ENCODE assay signal across 28 cellular contexts in the genomic region with DNA sequence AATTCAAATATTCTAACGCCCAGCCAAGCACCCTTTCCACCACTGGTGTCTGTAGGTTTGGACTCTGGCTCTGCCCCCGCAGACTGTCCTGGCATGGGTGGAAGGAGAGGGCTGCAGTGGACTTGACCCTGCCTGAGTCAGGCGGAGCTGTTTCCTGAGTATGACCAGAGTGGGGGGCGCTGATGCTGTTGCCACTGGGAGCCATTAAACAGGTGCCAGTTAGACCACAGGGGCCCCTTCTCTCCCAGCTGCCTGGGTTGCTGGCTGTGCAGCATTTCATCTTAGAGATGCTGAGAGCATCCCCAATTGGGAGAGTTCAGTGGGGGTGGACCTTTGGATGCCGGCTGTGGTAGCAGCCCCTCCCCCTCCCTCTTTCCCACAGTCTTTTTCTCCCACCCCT.
"Had no signal": no experiment of that assay in that cellular context is flagged by ENCODE, and none has a peak within 500 bp of the region (broad histone marks: within the 10 kb centered on the region; RNA-seq: fewer than 3 reads in every experiment).

No MANE protein-coding gene starts in this region.

- H3K4me3 Mint-ChIP-seq: activated CD4-positive, alpha-beta memory T cell treated with anti-CD3 and anti-CD28 coated beads, Interleukin-2, amount 10 ng/mL, durations not matched to agents 7 days and 5 days; activated naive CD4-positive, alpha-beta T cell treated with anti-CD3 and anti-CD28 coated beads for 36 hours; activated T-cell treated with anti-CD3 and anti-CD28 coated beads, Interleukin-2, amount 50 U/mL, for 24 hours; activated T-helper 1 cell treated with anti-CD3 and anti-CD28 coated beads, Interleukin-12 subunit alpha, Interleukin-12 subunit beta, Interleukin-2, Interleukin-4 antibody, amounts not matched to agents 30 ng/mL and 10 ng/mL and 1 ng/mL, durations not matched to agents 14 hours and 24 hours and 36 hours had no signal

- H3K4me1 ChIP-seq: adrenal gland, body of pancreas, breast epithelium, SJCRH30 had no signal

- H3K36me3 ChIP-seq: adrenal gland, breast epithelium, SJCRH30, WERI-Rb-1 had no signal

- H3K27ac ChIP-seq: adrenal gland, body of pancreas, breast epithelium, SJCRH30, SK-N-MC, WERI-Rb-1 had no signal

- H3K4me1 Mint-ChIP-seq: activated CD4-positive, alpha-beta memory T cell treated with anti-CD3 and anti-CD28 coated beads, Interleukin-2, amount 10 ng/mL, durations not matched to agents 7 days and 5 days had no signal

- H3K4me3 ChIP-seq: adrenal gland, body of pancreas, breast epithelium, K562, SJCRH30, SK-N-MC had no signal

- H3K27me3 ChIP-seq: adrenal gland, body of pancreas, SJCRH30 had no signal

- H3K9me3 Mint-ChIP-seq: activated CD4-positive, alpha-beta memory T cell treated with anti-CD3 and anti-CD28 coated beads, Interleukin-2, amount 10 ng/mL, durations not matched to agents 7 days and 5 days; activated T-helper 1 cell treated with anti-CD3 and anti-CD28 coated beads, Interleukin-12 subunit alpha, Interleukin-12 subunit beta, Interleukin-2, Interleukin-4 antibody, amounts not matched to agents 30 ng/mL and 10 ng/mL and 1 ng/mL, durations not matched to agents 14 hours and 24 hours and 36 hours had no signal

- H3K9me3 ChIP-seq: adrenal gland, body of pancreas, breast epithelium, SJCRH30 had no signal

- DNase-seq: activated CD4-positive, alpha-beta memory T cell treated with anti-CD3 and anti-CD28 coated beads, Interleukin-2, amount 10 ng/mL, durations not matched to agents 7 days and 5 days; activated CD4-positive, alpha-beta T cell treated with anti-CD3 and anti-CD28 coated beads for 1 hour; activated CD4-positive, alpha-beta T cell treated with anti-CD3 and anti-CD28 coated beads for 48 hours; activated CD4-positive, CD25-positive, alpha-beta regulatory T cell; activated gamma-delta T cell treated with Interleukin-2 at 50 U/mL for 16 hours; activated naive CD4-positive, alpha-beta T cell treated with anti-CD3 and anti-CD28 coated beads for 36 hours; activated T-cell treated with anti-CD3 and anti-CD28 coated beads, Interleukin-2, amount 50 U/mL, for 24 hours; adrenal gland; body of pancreas; caudate nucleus; NCI-H1092 treated with DMSO at 0.1 percent for 48 hours; NCI-H146; NCI-H187; NCI-H2029 treated with DMSO at 0.1 percent for 48 hours; NCI-H2107; NCI-H2171 treated with DMSO at 0.1 percent for 48 hours; NCI-H2227 treated with DMSO at 0.1 percent for 48 hours; NCI-H446; SHP77; SJCRH30; T1000; WERI-Rb-1 had no signal

- ATAC-seq: activated naive CD4-positive, alpha-beta T cell treated with anti-CD3 and anti-CD28 coated beads, Interleukin-2, amount 50 U/mL, for 72 hours; body of pancreas; Panc1 had no signal
